1 cellular context compared by ENCODE assay signal in the genomic region with DNA sequence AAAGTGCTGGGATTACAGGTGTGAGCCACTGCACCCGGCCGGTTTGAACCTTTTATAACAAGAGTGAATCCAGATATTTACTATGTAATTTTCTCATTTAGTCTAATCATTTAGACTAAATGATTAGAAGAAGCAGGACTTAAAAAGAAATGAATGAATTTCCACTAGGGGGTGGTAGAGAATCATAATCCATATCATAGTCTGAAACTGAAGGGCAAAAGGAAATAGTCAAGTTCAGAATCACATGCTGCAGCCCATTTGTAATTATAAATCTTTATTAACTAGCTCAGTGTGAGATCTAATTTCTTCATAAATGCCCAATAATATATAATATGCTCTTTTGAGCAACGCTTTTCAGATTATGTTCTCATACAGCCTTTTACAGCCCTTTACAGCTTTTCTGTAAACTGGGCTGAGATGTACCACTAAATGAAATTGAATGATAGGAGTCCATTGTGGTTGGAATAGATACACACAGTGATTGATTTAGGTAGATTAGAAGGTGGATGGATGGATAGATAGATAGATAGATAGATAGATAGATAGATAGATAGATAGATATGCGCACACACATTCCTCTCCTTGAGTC.
TF ChIP-seq lines count a peak whose summit lies in the region.

No MANE protein-coding gene starts in this region.

TF ChIP-seq in HEK293, 187 proteins besides CTCF, POLR2A, EP300 and RAD21 (continued from another document):
- TF ChIP-seq, protein P1, sequence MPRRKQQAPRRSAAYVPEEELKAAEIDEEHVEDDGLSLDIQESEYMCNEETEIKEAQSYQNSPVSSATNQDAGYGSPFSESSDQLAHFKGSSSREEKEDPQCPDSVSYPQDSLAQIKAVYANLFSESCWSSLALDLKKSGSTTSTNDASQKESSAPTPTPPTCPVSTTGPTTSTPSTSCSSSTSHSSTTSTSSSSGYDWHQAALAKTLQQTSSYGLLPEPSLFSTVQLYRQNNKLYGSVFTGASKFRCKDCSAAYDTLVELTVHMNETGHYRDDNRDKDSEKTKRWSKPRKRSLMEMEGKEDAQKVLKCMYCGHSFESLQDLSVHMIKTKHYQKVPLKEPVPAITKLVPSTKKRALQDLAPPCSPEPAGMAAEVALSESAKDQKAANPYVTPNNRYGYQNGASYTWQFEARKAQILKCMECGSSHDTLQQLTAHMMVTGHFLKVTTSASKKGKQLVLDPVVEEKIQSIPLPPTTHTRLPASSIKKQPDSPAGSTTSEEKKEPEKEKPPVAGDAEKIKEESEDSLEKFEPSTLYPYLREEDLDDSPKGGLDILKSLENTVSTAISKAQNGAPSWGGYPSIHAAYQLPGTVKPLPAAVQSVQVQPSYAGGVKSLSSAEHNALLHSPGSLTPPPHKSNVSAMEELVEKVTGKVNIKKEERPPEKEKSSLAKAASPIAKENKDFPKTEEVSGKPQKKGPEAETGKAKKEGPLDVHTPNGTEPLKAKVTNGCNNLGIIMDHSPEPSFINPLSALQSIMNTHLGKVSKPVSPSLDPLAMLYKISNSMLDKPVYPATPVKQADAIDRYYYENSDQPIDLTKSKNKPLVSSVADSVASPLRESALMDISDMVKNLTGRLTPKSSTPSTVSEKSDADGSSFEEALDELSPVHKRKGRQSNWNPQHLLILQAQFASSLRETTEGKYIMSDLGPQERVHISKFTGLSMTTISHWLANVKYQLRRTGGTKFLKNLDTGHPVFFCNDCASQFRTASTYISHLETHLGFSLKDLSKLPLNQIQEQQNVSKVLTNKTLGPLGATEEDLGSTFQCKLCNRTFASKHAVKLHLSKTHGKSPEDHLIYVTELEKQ (tag by site-specific recombination; IDR thresholded peaks at IDR 0.05; ENCODE audit: borderline replicate concordance), result no peak
- no peak for TF ChIP-seq ZNF311 (tag by site-specific recombination; IDR thresholded peaks at IDR 0.05; ENCODE audit: borderline replicate concordance)
